Comparison of ENCODE assay signal across 29 cellular contexts in genomic region chr22:40404251-40405177, GRCh38. TPM values are rescaled to one million over a fixed set of nuclear protein-coding genes. Genes with fewer than 3 reads are reported as not detected.
DNase-seq lines count a peak whose midpoint lies in the region; ATAC-seq and TF ChIP-seq lines count a peak whose summit lies in the region.
"Had no signal": no experiment of that assay in that cellular context is flagged by ENCODE, and none has a peak within 500 bp of the region (broad histone marks: within the 10 kb centered on the region; RNA-seq: fewer than 3 reads in every experiment).

No MANE protein-coding gene starts in this region.

- H3K4me3 Mint-ChIP-seq in activated CD4-positive, alpha-beta T cell treated with anti-CD3 and anti-CD28 coated beads for 36 hours = no peak overlapping the region
- H3K4me3 Mint-ChIP-seq: T-helper 1 cell treated with Interleukin-12 subunit alpha and Interleukin-12 subunit beta and Interleukin-4 antibody, amounts not matched to agents 30 μg/mL and 1 μg/mL, for 36 hours had no signal

- H3K4me3 ChIP-seq in Karpas-422 (ENCODE audit: low read length) = no peak overlapping the region
- H3K4me3 ChIP-seq: body of pancreas, esophagus muscularis mucosa, gastrocnemius medialis, SJCRH30, thyroid gland had no signal

- H3K4me1 ChIP-seq in Karpas-422 (ENCODE audit: low read length) = peaks cover 90% of the 10 kb centered on the region
- H3K4me1 ChIP-seq: SJCRH30, thyroid gland had no signal

- no peaks in the 10 kb centered on the region for H4K20me1 ChIP-seq in Karpas-422 (ENCODE audit: insufficient read depth, low read depth, low read length)

- peaks cover 3% of the 10 kb centered on the region; the same call in 1 of the 2 replicates for H3K79me2 ChIP-seq in Karpas-422 (ENCODE audit: low read length)

- H3K27ac ChIP-seq in Karpas-422 (ENCODE audit: low read length) = peak overlapping the region; percentile 98
- H3K27ac ChIP-seq: 22Rv1, body of pancreas, esophagus muscularis mucosa, gastrocnemius medialis, SJCRH30, thyroid gland, WERI-Rb-1 had no signal

- CTCF ChIA-PET in activated CD4-positive, alpha-beta T cell treated with anti-CD3 and anti-CD28 coated beads for 36 hours (lab: Charles Lee) = interaction anchor here (0.5 to 0.6 kb wide), 2 partner anchors 43 to 141 kb away, joined by 3 to 4 read pairs; no protein-coding TSS in a partner anchor
- CTCF ChIA-PET in HEK293T (lab: Yijun Ruan, JAX) = no interaction called here

- H3K4me2 ChIP-seq in Karpas-422 (ENCODE audit: low read depth, low read length, poor library complexity, severe bottlenecking) = no peak overlapping the region

- peak overlapping the region; percentile 38; the same call in 1 of the 2 replicates for H3K9ac ChIP-seq in Karpas-422 (ENCODE audit: low read length)

- intact Hi-C loops in activated CD4-positive, alpha-beta T cell treated with anti-CD3 and anti-CD28 coated beads for 36 hours (cut with DNase I, micrococcal nuclease) = no loop called here
- intact Hi-C loops in posterior vena cava (cut with DNase I) = no loop called here

- H2AFZ ChIP-seq in Karpas-422 (ENCODE audit: low read length) = no peak overlapping the region

- H3K4me1 Mint-ChIP-seq in activated CD4-positive, alpha-beta T cell treated with anti-CD3 and anti-CD28 coated beads for 36 hours = peaks cover 42% of the 10 kb centered on the region

- H3K27ac Mint-ChIP-seq in activated CD4-positive, alpha-beta T cell treated with anti-CD3 and anti-CD28 coated beads for 36 hours = peak overlapping the region; percentile 14
- H3K27ac Mint-ChIP-seq: T-helper 1 cell treated with Interleukin-12 subunit alpha and Interleukin-12 subunit beta and Interleukin-4 antibody, amounts not matched to agents 30 μg/mL and 1 μg/mL, for 36 hours had no signal

- no peaks in the 10 kb centered on the region for H3K27me3 Mint-ChIP-seq in activated CD4-positive, alpha-beta T cell treated with anti-CD3 and anti-CD28 coated beads for 36 hours
- H3K27me3 Mint-ChIP-seq: activated naive CD8-positive, alpha-beta T cell had no signal

- H3K9me3 Mint-ChIP-seq in activated CD4-positive, alpha-beta T cell treated with anti-CD3 and anti-CD28 coated beads for 36 hours (ENCODE audit: low read depth) = no peaks in the 10 kb centered on the region
- H3K9me3 Mint-ChIP-seq: T-helper 1 cell treated with Interleukin-12 subunit alpha and Interleukin-12 subunit beta and Interleukin-4 antibody, amounts not matched to agents 30 μg/mL and 1 μg/mL, for 36 hours had no signal

- H3K9me2 ChIP-seq in Karpas-422 (replicated peaks; ENCODE audit: insufficient read depth, low read length) = no peaks in the 10 kb centered on the region

- no peaks in the 10 kb centered on the region for H3K27me3 ChIP-seq in Karpas-422 (ENCODE audit: low read length)
- H3K27me3 ChIP-seq: body of pancreas, esophagus muscularis mucosa, gastrocnemius medialis, SJCRH30, thyroid gland had no signal

- DNase-seq in activated CD4-positive, alpha-beta T cell treated with anti-CD3 and anti-CD28 coated beads for 36 hours = no peak
- DNase-seq in activated CD4-positive, alpha-beta T cell treated with anti-CD3 and anti-CD28 coated beads for 48 hours = no peak
- peak; percentile 47 for DNase-seq in Karpas-422
- DNase-seq in cerebellum (ENCODE audit: low spot score) = peak; percentile 17
- DNase-seq in posterior vena cava (ENCODE audit: low spot score) = peak; percentile 57
- no peak for DNase-seq in HEK293T (ENCODE audit: extremely low spot score)
- DNase-seq in NCI-H1436 (lab: John Stamatoyannopoulos, UW) = no peak
- no peak for DNase-seq in 8988T
- DNase-seq: activated T-cell treated with anti-CD3 and anti-CD28 coated beads, Interleukin-2, amount 50 U/mL, for 48 hours; body of pancreas; COR-L47; DND-41; effector memory CD4-positive, alpha-beta T cell; hypothalamus; left ventricle myocardium superior; NCI-H1048; NCI-H1930; NCI-H345; SJCRH30; small intestine; stimulated activated CD4-positive, alpha-beta T cell treated with anti-CD3 and anti-CD28 coated beads, Interleukin-2, amount 100 ng/mL, for 24 hours; stimulated activated naive CD4-positive, alpha-beta T cell treated with Interleukin-2 at 50 U/mL for 16 hours; thyroid gland; WERI-Rb-1 had no signal

- no peaks in the 10 kb centered on the region for H3K9me3 ChIP-seq in Karpas-422 (ENCODE audit: low read length)
- H3K9me3 ChIP-seq: body of pancreas, esophagus muscularis mucosa, gastrocnemius medialis, SJCRH30, thyroid gland had no signal

- ATAC-seq in activated CD4-positive, alpha-beta T cell treated with anti-CD3 and anti-CD28 coated beads for 36 hours = no peak
- ATAC-seq: body of pancreas, gastrocnemius medialis had no signal

- H3K36me3 ChIP-seq in Karpas-422 (ENCODE audit: insufficient read depth, low read length) = peaks cover 37% of the 10 kb centered on the region

- peaks cover 40% of the 10 kb centered on the region for H3K36me3 Mint-ChIP-seq in activated CD4-positive, alpha-beta T cell treated with anti-CD3 and anti-CD28 coated beads for 36 hours (ENCODE audit: low read depth)

- POLR2A ChIA-PET in activated CD4-positive, alpha-beta T cell treated with anti-CD3 and anti-CD28 coated beads for 36 hours (lab: Charles Lee) = no interaction called here
- POLR2A ChIA-PET in HEK293T (lab: Yijun Ruan, JAX) = interaction anchor here (1.2 kb wide), 1 partner anchor 9 kb away, joined by 4 read pairs; no protein-coding TSS in a partner anchor

TF ChIP-seq in HEK293T, 16 proteins besides CTCF, POLR2A, EP300 and RAD21:
- TF ChIP-seq ARNT (IDR thresholded peaks at IDR 0.05) (no peak), FOXM1 (IDR thresholded peaks at IDR 0.05; ENCODE audit: borderline replicate concordance) (no peak), SUZ12 (IDR thresholded peaks at IDR 0.05) (no peak), ELF4 (IDR thresholded peaks at IDR 0.05) (no peak), ZNF384 (IDR thresholded peaks at IDR 0.05) (no peak), CTBP1 (IDR thresholded peaks at IDR 0.05; ENCODE audit: borderline replicate concordance) (no peak), SP1 (IDR thresholded peaks at IDR 0.05) (no peak), L3MBTL2 (conservative IDR thresholded peaks at IDR 0.05) (no peak), TARDBP (IDR thresholded peaks at IDR 0.05) (no peak), HDGF (IDR thresholded peaks at IDR 0.05; ENCODE audit: borderline replicate concordance) (no peak)

RNA-seq across cellular contexts. Expression of gene SGSM3, which starts 34.1 kb away (rescaled TPM):
- total RNA-seq in activated CD4-positive, alpha-beta T cell treated with anti-CD3 and anti-CD28 coated beads for 36 hours = 10 to 100 TPM; 52.7 to 53.4 TPM
- total RNA-seq in Karpas-422 (2014; rRNA removed; shearing (Covaris generic); ENCODE audit: low replicate concordance) = 108 and 251 TPM in 2 replicates
- total RNA-seq in cerebellum = 32.7 TPM
- 10 to 100 TPM; 33.2 to 40.3 TPM for total RNA-seq in posterior vena cava

RNA-seq across cellular contexts. Expression of gene ADSL, which starts 58.2 kb away (rescaled TPM):
- total RNA-seq in activated CD4-positive, alpha-beta T cell treated with anti-CD3 and anti-CD28 coated beads for 36 hours = 100 to 1,000 TPM; 125 to 172 TPM
- total RNA-seq in Karpas-422 (2014; rRNA removed; shearing (Covaris generic); ENCODE audit: low replicate concordance) = 165 and 188 TPM in 2 replicates
- 48.7 TPM for total RNA-seq in cerebellum
- total RNA-seq in posterior vena cava = 10 to 100 TPM; 35.5 to 47.1 TPM

Comparison
In these comparisons a context has a peak if more than half of its experiments do, and no peak if none do; other contexts are left out.
1. DNase-seq: peak in Karpas-422 (single experiment), cerebellum (single experiment) and posterior vena cava (single experiment); none in activated CD4-positive, alpha-beta T cell treated with anti-CD3 and anti-CD28 coated beads for 36 hours (single experiment), activated CD4-positive, alpha-beta T cell treated with anti-CD3 and anti-CD28 coated beads for 48 hours (single experiment), HEK293T (single experiment), NCI-H1436 (single experiment) and 8988T (single experiment).